20 cellular contexts compared by ENCODE assay signal in genomic region chr4:95219109-95219508, GRCh38.
DNase-seq lines count a peak whose midpoint lies in the region; ATAC-seq and TF ChIP-seq lines count a peak whose summit lies in the region.
"Had no signal": no experiment of that assay in that cellular context is flagged by ENCODE, and none has a peak within 500 bp of the region (broad histone marks: within the 10 kb centered on the region; RNA-seq: fewer than 3 reads in every experiment).

No MANE protein-coding gene starts in this region.

- H3K4me2 ChIP-seq in fibroblast of lung (ENCODE audit: extremely low read depth, insufficient read depth, low read length) = no peak overlapping the region

- H3K79me2 ChIP-seq in fibroblast of lung (ENCODE audit: control insufficient read depth, insufficient read depth, low read length) = no peaks in the 10 kb centered on the region

- no peaks in the 10 kb centered on the region for H3K4me1 ChIP-seq in fibroblast of lung (ENCODE audit: control insufficient read depth, extremely low read depth, insufficient read depth, low read length)
- H3K4me1 ChIP-seq in uterus = no peaks in the 10 kb centered on the region
- H3K4me1 ChIP-seq: SJSA1 had no signal

- DNase-seq in Daoy (ENCODE audit: low read depth) (peak; percentile 32), fibroblast of lung (ENCODE audit: low read depth in 2 of 2) (peak; percentile 71 to 96), retinal pigment epithelial cell (ENCODE audit: low read depth) (peak; percentile 50), GM20000 (ENCODE audit: low spot score) (no peak), hypothalamus (lab: John Stamatoyannopoulos, UW) (no peak), uterus (no peak)
- DNase-seq in stimulated activated CD4-positive, alpha-beta T cell treated with anti-CD3 and anti-CD28 coated beads, Interleukin-2, amount 100 ng/mL, for 48 hours = no peak
- DNase-seq: activated CD8-positive, alpha-beta memory T cell treated with anti-CD3 and anti-CD28 coated beads, Interleukin-2, amount 50 U/mL, for 48 hours; activated gamma-delta T cell; amniotic stem cell; CD8-positive, alpha-beta memory T cell; DMS79; kidney glomerular epithelial cell; natural killer cell; NCI-H1694; NCI-H226; T-helper 2 cell; WERI-Rb-1 had no signal

- TF ChIP-seq POLR2A in uterus (IDR thresholded peaks at IDR 0.05) = no peak

- H3K27ac ChIP-seq in fibroblast of lung (ENCODE audit: insufficient read depth, low read length) (no peak overlapping the region), uterus (no peak overlapping the region)
- H3K27ac ChIP-seq: SJSA1, WERI-Rb-1 had no signal

- TF ChIP-seq CTCF in fibroblast of lung (conservative IDR thresholded peaks at IDR 0.05 in 1 of 2, IDR thresholded peaks at IDR 0.05 in 1 of 2; ENCODE audit: low read depth in 1 of 2, low read length in 2 of 2) (no peak), retinal pigment epithelial cell (conservative IDR thresholded peaks at IDR 0.05; ENCODE audit: low read depth, low read length) (no peak), GM20000 (IDR thresholded peaks at IDR 0.05; ENCODE audit: extremely low read depth, missing control alignments) (no peak), uterus (IDR thresholded peaks at IDR 0.05) (no peak)

- no peaks in the 10 kb centered on the region for H4K20me1 ChIP-seq in fibroblast of lung (ENCODE audit: control insufficient read depth, extremely low read depth, insufficient read depth, low read length)

- no peaks in the 10 kb centered on the region for H3K36me3 ChIP-seq in fibroblast of lung (ENCODE audit: control insufficient read depth, insufficient read depth, low read length)
- H3K36me3 ChIP-seq in uterus = no peaks in the 10 kb centered on the region
- H3K36me3 ChIP-seq: SJSA1, WERI-Rb-1 had no signal

- intact Hi-C loops in uterus (cut with DNase I; ENCODE audit: low total_unique reads) = no loop called here

- no peak overlapping the region for H2AFZ ChIP-seq in fibroblast of lung (ENCODE audit: low read length)

- H3K4me3 ChIP-seq in fibroblast of lung (replicated peaks in 1 of 4; ENCODE audit: control extremely low read depth in 1 of 4, insufficient read depth in 1 of 4, low read depth in 3 of 4, low read length in 4 of 4) (no peak overlapping the region), retinal pigment epithelial cell (ENCODE audit: low read length) (no peak overlapping the region), uterus (no peak overlapping the region)
- H3K4me3 ChIP-seq: SJSA1 had no signal

- H3K27me3 ChIP-seq in fibroblast of lung (ENCODE audit: control insufficient read depth, insufficient read depth, low read length) (no peaks in the 10 kb centered on the region), uterus (no peaks in the 10 kb centered on the region)
- H3K27me3 ChIP-seq: SJSA1 had no signal

- peak; percentile 71 for ATAC-seq in SK-N-SH treated with all-trans-retinoic acid at 6 μM for 48 hours
- ATAC-seq: natural killer cell had no signal

- H3K9me3 ChIP-seq in fibroblast of lung (ENCODE audit: control insufficient read depth, insufficient read depth, low read depth, low read length) (no peaks in the 10 kb centered on the region), uterus (no peaks in the 10 kb centered on the region)
- H3K9me3 ChIP-seq: SJSA1 had no signal

- no peak overlapping the region for H3K9ac ChIP-seq in fibroblast of lung (ENCODE audit: insufficient read depth, low read length)

TF ChIP-seq in SK-N-SH treated with all-trans-retinoic acid at 6 μM for 48 hours, 23 proteins besides CTCF, POLR2A, EP300 and RAD21:
- TF ChIP-seq RARB (CRISPR knock-in tag; IDR thresholded peaks at IDR 0.05) (no peak), PATZ1 (CRISPR knock-in tag; IDR thresholded peaks at IDR 0.05; ENCODE audit: borderline replicate concordance) (no peak), BACH2 (CRISPR knock-in tag; IDR thresholded peaks at IDR 0.05; ENCODE audit: borderline replicate concordance) (no peak), TCF4 (CRISPR knock-in tag; IDR thresholded peaks at IDR 0.05; ENCODE audit: borderline replicate concordance) (no peak), ZFP30 (CRISPR knock-in tag; IDR thresholded peaks at IDR 0.05) (no peak), TSHZ2 (CRISPR knock-in tag; IDR thresholded peaks at IDR 0.05) (no peak), ZNF565 (CRISPR knock-in tag; conservative IDR thresholded peaks at IDR 0.05; ENCODE audit: low read depth) (no peak), PPARA (CRISPR knock-in tag; IDR thresholded peaks at IDR 0.05; ENCODE audit: borderline replicate concordance) (no peak), ZFP3 (CRISPR knock-in tag; IDR thresholded peaks at IDR 0.05) (no peak), SNAI2 (CRISPR knock-in tag; IDR thresholded peaks at IDR 0.05) (no peak), CSRNP3 (CRISPR knock-in tag; IDR thresholded peaks at IDR 0.05) (no peak), GLIS3 (CRISPR knock-in tag; IDR thresholded peaks at IDR 0.05) (no peak), CREB5 (CRISPR knock-in tag; IDR thresholded peaks at IDR 0.05; ENCODE audit: low read depth) (no peak), ZNF8 (CRISPR knock-in tag; IDR thresholded peaks at IDR 0.05) (no peak)

Comparison
In these comparisons a context has a peak if more than half of its experiments do, and no peak if none do; other contexts are left out.
1. DNase-seq: peak in Daoy (single experiment), fibroblast of lung (2 of 2) and retinal pigment epithelial cell (single experiment); none in GM20000 (single experiment), stimulated activated CD4-positive, alpha-beta T cell treated with anti-CD3 and anti-CD28 coated beads, Interleukin-2, amount 100 ng/mL, for 48 hours (0 of 2), hypothalamus (0 of 51) and uterus (0 of 2).